16 cellular contexts compared by ENCODE assay signal in genomic region chr1:221227872-221228337, GRCh38.
DNase-seq lines count a peak whose midpoint lies in the region; ATAC-seq and TF ChIP-seq lines count a peak whose summit lies in the region.
"Had no signal": no experiment of that assay in that cellular context is flagged by ENCODE, and none has a peak within 500 bp of the region (broad histone marks: within the 10 kb centered on the region; RNA-seq: fewer than 3 reads in every experiment).

No MANE protein-coding gene starts in this region.

- intact Hi-C loops in activated CD4-positive, alpha-beta T cell treated with anti-CD3 and anti-CD28 coated beads for 36 hours (cut with DNase I, micrococcal nuclease), result no loop called here
- intact Hi-C loops in left ventricle myocardium superior (cut with micrococcal nuclease) (no loop called here), uterus (cut with DNase I; ENCODE audit: low total_unique reads) (no loop called here), dorsolateral prefrontal cortex (cut with DNase I) (no loop called here)

- POLR2A ChIA-PET in activated CD4-positive, alpha-beta T cell treated with anti-CD3 and anti-CD28 coated beads for 36 hours (lab: Charles Lee), result no interaction called here

- H3K4me3 ChIP-seq in uterus, result no peak overlapping the region
- H3K4me3 ChIP-seq in dorsolateral prefrontal cortex, result no peak overlapping the region
- H3K4me3 ChIP-seq: body of pancreas, ovary, vagina had no signal

- H3K4me3 Mint-ChIP-seq in activated CD4-positive, alpha-beta T cell treated with anti-CD3 and anti-CD28 coated beads for 36 hours, result no peak overlapping the region
- H3K4me3 Mint-ChIP-seq: activated CD4-positive, alpha-beta T cell treated with anti-CD3 and anti-CD28 coated beads, Interleukin-2, amount 10 ng/mL, durations not matched to agents 24 days and 14 days had no signal

- peak; percentile 15 for DNase-seq in activated CD4-positive, alpha-beta T cell treated with anti-CD3 and anti-CD28 coated beads for 36 hours
- DNase-seq in activated CD4-positive, alpha-beta T cell treated with anti-CD3 and anti-CD28 coated beads for 4 hours, result no peak
- peak; percentile 23 for DNase-seq in ELF-1 (ENCODE audit: low read depth, low spot score)
- DNase-seq in NCI-H345 treated with DMSO at 0.1 percent for 48 hours (lab: John Stamatoyannopoulos, UW; ENCODE audit: unreplicated experiment), result peak; percentile 4
- no peak for DNase-seq in left ventricle myocardium superior
- no peak for DNase-seq in uterus
- DNase-seq in dorsolateral prefrontal cortex, result no peak
- DNase-seq: body of pancreas, HCEC 1CT, NCI-H1694 treated with DMSO at 0.1 percent for 48 hours, NCI-H446 treated with DMSO at 0.1 percent for 48 hours, ovary had no signal

- H3K9me3 ChIP-seq in uterus, result peaks cover 0 to 8% of the 10 kb centered on the region in 2 donors
- H3K9me3 ChIP-seq: body of pancreas, ovary, vagina had no signal

- H3K27me3 ChIP-seq in uterus (no peaks in the 10 kb centered on the region), dorsolateral prefrontal cortex (peaks cover 0 to 16% (median 0%) of the 10 kb centered on the region in 45 donors)
- H3K27me3 ChIP-seq: body of pancreas, ovary, vagina had no signal

- CTCF ChIA-PET in activated CD4-positive, alpha-beta T cell treated with anti-CD3 and anti-CD28 coated beads for 36 hours (lab: Charles Lee), result interaction anchor here (1.5 kb wide), 1 partner anchor 24 kb away, joined by 3 read pairs; no protein-coding TSS in a partner anchor

- no peak for TF ChIP-seq POLR2A in uterus (IDR thresholded peaks at IDR 0.05)

- H3K4me1 Mint-ChIP-seq in activated CD4-positive, alpha-beta T cell treated with anti-CD3 and anti-CD28 coated beads for 36 hours, result peaks cover 8% of the 10 kb centered on the region

- H3K36me3 Mint-ChIP-seq in activated CD4-positive, alpha-beta T cell treated with anti-CD3 and anti-CD28 coated beads for 36 hours (ENCODE audit: low read depth), result no peaks in the 10 kb centered on the region

- H3K27me3 Mint-ChIP-seq in activated CD4-positive, alpha-beta T cell treated with anti-CD3 and anti-CD28 coated beads for 36 hours, result no peaks in the 10 kb centered on the region
- H3K27me3 Mint-ChIP-seq: activated CD4-positive, alpha-beta T cell treated with anti-CD3 and anti-CD28 coated beads, Interleukin-2, amount 10 ng/mL, durations not matched to agents 24 days and 14 days had no signal

- TF ChIP-seq CTCF in uterus (IDR thresholded peaks at IDR 0.05) (no peak), dorsolateral prefrontal cortex (IDR thresholded peaks at IDR 0.05 in 54 of 56, conservative IDR thresholded peaks at IDR 0.05 in 2 of 56; ENCODE audit: low read depth in 1 of 56, partially characterized antibody in 56 of 56) (no peak)

- peak; percentile 36 for ATAC-seq in activated CD4-positive, alpha-beta T cell treated with anti-CD3 and anti-CD28 coated beads for 36 hours
- peak; percentile 30 for ATAC-seq in left ventricle myocardium superior
- no peak for ATAC-seq in GM21528 (IDR thresholded peaks at IDR 0.05; ENCODE audit: low FRiP score, unreplicated experiment)
- ATAC-seq: activated naive CD4-positive, alpha-beta T cell treated with anti-CD3 and anti-CD28 coated beads, Interleukin-2, amount 50 U/mL, for 72 hours; body of pancreas had no signal

- H3K27ac ChIP-seq in uterus (no peak overlapping the region), dorsolateral prefrontal cortex (no peak overlapping the region)
- H3K27ac ChIP-seq: body of pancreas, ovary, vagina had no signal

- H3K4me1 ChIP-seq in uterus, result no peaks in the 10 kb centered on the region

- peaks cover 14% of the 10 kb centered on the region for H3K9me3 Mint-ChIP-seq in activated CD4-positive, alpha-beta T cell treated with anti-CD3 and anti-CD28 coated beads for 36 hours (ENCODE audit: low read depth)

- no peak overlapping the region for H3K27ac Mint-ChIP-seq in activated CD4-positive, alpha-beta T cell treated with anti-CD3 and anti-CD28 coated beads for 36 hours
- H3K27ac Mint-ChIP-seq: activated naive CD4-positive, alpha-beta T cell treated with anti-CD3 and anti-CD28 coated beads, Interleukin-2, amount 50 U/mL, for 72 hours had no signal

- H3K36me3 ChIP-seq in uterus, result no peaks in the 10 kb centered on the region
- H3K36me3 ChIP-seq: ovary, vagina had no signal

Comparison
In these comparisons a context has a peak if more than half of its experiments do, and no peak if none do; other contexts are left out.
1. DNase-seq: peak in activated CD4-positive, alpha-beta T cell treated with anti-CD3 and anti-CD28 coated beads for 36 hours (single experiment), ELF-1 (single experiment) and NCI-H345 treated with DMSO at 0.1 percent for 48 hours (single experiment); none in activated CD4-positive, alpha-beta T cell treated with anti-CD3 and anti-CD28 coated beads for 4 hours (0 of 2), left ventricle myocardium superior (single experiment), uterus (0 of 2) and dorsolateral prefrontal cortex (0 of 10).